ENCODE assay signal across 20 cellular contexts in the genomic region with DNA sequence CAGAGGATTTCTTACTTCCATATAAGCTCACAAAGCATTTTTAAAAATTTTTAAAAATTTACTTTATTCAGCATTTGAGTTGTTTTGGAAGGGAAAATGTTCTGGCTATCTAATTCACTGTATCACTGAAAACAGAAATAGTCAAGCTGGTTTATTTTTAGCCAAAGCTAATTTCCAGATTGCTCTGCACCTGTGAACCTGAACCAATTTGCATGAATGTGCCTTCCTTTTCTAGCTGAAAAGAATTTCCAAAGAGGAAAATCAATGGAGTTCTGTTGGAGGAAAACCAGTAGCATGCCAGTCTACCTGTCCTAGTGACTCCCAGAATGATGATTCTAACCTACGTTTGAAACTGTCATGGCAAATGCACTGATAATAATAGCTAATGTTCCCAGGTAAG.
"Had no signal": no experiment of that assay in that cellular context is flagged by ENCODE, and none has a peak within 500 bp of the region (broad histone marks: within the 10 kb centered on the region; RNA-seq: fewer than 3 reads in every experiment).

No MANE protein-coding gene starts in this region.

- H3K36me3 ChIP-seq: upper lobe of right lung had no signal

- ATAC-seq: activated CD8-positive, alpha-beta memory T cell treated with anti-CD3 and anti-CD28 coated beads, Interleukin-2, amount 10 ng/mL, durations not matched to agents 7 days and 5 days; activated naive CD4-positive, alpha-beta T cell treated with anti-CD3 and anti-CD28 coated beads, Interleukin-2, amount 50 U/mL, for 72 hours; foreskin keratinocyte; left ventricle myocardium superior; natural killer cell; T-helper 17 cell; upper lobe of right lung had no signal

- H3K4me1 ChIP-seq: foreskin keratinocyte had no signal

- H3K27me3 ChIP-seq: foreskin keratinocyte, upper lobe of right lung had no signal

- FAIRE-seq: colon had no signal

- H3K27ac ChIP-seq: foreskin keratinocyte, upper lobe of right lung had no signal

- DNase-seq: activated CD4-positive, alpha-beta memory T cell treated with anti-CD3 and anti-CD28 coated beads, Interleukin-2, amount 10 ng/mL, durations not matched to agents 7 days and 5 days; activated CD4-positive, alpha-beta T cell treated with anti-CD3 and anti-CD28 coated beads for 48 hours; activated CD4-positive, CD25-positive, alpha-beta regulatory T cell; activated CD8-positive, alpha-beta memory T cell treated with anti-CD3 and anti-CD28 coated beads, Interleukin-2, amount 10 ng/mL, durations not matched to agents 7 days and 5 days; activated gamma-delta T cell treated with Interleukin-2 at 50 U/mL for 16 hours; activated T-cell treated with anti-CD3 and anti-CD28 coated beads for 4 hours; aorta; effector memory CD4-positive, alpha-beta T cell; foreskin keratinocyte; immature natural killer cell; kidney glomerular epithelial cell; left ventricle myocardium superior; midbrain; natural killer cell; stimulated activated CD4-positive, alpha-beta T cell treated with anti-CD3 and anti-CD28 coated beads, Interleukin-4, amount 100 ng/mL, for 24 hours; stimulated activated naive CD4-positive, alpha-beta T cell treated with Interleukin-2 at 50 U/mL for 16 hours; T-helper 17 cell; upper lobe of right lung had no signal

- H3K4me3 ChIP-seq: upper lobe of right lung had no signal

- H3K9me3 ChIP-seq: upper lobe of right lung had no signal
